Comparison of ENCODE assay signal across 1 cellular context in the genomic region with DNA sequence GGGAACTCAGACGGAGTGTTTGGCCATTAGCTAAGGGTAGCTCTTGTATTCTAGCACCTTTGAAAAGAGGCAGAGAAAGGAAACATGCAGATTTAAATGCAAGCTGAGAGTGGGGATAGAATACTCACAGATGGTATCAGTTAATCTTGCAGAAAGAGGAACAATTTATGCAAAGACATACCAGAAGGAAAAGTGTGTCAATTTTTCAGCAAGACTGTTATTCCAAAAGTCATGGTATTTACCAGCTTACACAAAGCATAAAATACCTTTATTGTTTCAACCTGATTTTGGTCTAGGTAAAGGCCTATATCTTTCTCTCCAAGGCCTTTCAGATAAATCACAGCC.
TF ChIP-seq lines count a peak whose summit lies in the region.

No MANE protein-coding gene starts in this region.

TF ChIP-seq in HepG2, 621 proteins besides CTCF, POLR2A, EP300 and RAD21 (continued from another document):
- TF ChIP-seq, protein P1, sequence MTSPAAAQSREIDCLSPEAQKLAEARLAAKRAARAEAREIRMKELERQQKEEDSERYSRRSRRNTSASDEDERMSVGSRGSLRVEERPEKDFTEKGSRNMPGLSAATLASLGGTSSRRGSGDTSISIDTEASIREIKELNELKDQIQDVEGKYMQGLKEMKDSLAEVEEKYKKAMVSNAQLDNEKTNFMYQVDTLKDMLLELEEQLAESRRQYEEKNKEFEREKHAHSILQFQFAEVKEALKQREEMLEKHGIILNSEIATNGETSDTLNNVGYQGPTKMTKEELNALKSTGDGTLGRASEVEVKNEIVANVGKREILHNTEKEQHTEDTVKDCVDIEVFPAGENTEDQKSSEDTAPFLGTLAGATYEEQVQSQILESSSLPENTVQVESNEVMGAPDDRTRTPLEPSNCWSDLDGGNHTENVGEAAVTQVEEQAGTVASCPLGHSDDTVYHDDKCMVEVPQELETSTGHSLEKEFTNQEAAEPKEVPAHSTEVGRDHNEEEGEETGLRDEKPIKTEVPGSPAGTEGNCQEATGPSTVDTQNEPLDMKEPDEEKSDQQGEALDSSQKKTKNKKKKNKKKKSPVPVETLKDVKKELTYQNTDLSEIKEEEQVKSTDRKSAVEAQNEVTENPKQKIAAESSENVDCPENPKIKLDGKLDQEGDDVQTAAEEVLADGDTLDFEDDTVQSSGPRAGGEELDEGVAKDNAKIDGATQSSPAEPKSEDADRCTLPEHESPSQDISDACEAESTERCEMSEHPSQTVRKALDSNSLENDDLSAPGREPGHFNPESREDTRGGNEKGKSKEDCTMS (CRISPR knock-in tag; conservative IDR thresholded peaks at IDR 0.05), result no peak
- TF ChIP-seq CBFB (CRISPR knock-in tag; IDR thresholded peaks at IDR 0.05) (no peak), TEAD3 (CRISPR knock-in tag; optimal IDR thresholded peaks at IDR 0.05; ENCODE audit: borderline replicate concordance) (no peak), ZNF235 (CRISPR knock-in tag; IDR thresholded peaks at IDR 0.05; ENCODE audit: borderline replicate concordance) (no peak), ZNF3 (CRISPR knock-in tag; IDR thresholded peaks at IDR 0.05) (no peak), PHF20 (CRISPR knock-in tag; IDR thresholded peaks at IDR 0.05) (no peak), HNF4A (CRISPR knock-in tag; IDR thresholded peaks at IDR 0.05) (no peak), TMF1 (CRISPR knock-in tag; IDR thresholded peaks at IDR 0.05; ENCODE audit: low read depth) (no peak), RBM22 (optimal IDR thresholded peaks at IDR 0.05; ENCODE audit: low read length) (no peak)
- TF ChIP-seq, protein P2, sequence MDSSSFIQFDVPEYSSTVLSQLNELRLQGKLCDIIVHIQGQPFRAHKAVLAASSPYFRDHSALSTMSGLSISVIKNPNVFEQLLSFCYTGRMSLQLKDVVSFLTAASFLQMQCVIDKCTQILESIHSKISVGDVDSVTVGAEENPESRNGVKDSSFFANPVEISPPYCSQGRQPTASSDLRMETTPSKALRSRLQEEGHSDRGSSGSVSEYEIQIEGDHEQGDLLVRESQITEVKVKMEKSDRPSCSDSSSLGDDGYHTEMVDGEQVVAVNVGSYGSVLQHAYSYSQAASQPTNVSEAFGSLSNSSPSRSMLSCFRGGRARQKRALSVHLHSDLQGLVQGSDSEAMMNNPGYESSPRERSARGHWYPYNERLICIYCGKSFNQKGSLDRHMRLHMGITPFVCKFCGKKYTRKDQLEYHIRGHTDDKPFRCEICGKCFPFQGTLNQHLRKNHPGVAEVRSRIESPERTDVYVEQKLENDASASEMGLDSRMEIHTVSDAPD (CRISPR knock-in tag; IDR thresholded peaks at IDR 0.05), result no peak
- TF ChIP-seq, protein P3, sequence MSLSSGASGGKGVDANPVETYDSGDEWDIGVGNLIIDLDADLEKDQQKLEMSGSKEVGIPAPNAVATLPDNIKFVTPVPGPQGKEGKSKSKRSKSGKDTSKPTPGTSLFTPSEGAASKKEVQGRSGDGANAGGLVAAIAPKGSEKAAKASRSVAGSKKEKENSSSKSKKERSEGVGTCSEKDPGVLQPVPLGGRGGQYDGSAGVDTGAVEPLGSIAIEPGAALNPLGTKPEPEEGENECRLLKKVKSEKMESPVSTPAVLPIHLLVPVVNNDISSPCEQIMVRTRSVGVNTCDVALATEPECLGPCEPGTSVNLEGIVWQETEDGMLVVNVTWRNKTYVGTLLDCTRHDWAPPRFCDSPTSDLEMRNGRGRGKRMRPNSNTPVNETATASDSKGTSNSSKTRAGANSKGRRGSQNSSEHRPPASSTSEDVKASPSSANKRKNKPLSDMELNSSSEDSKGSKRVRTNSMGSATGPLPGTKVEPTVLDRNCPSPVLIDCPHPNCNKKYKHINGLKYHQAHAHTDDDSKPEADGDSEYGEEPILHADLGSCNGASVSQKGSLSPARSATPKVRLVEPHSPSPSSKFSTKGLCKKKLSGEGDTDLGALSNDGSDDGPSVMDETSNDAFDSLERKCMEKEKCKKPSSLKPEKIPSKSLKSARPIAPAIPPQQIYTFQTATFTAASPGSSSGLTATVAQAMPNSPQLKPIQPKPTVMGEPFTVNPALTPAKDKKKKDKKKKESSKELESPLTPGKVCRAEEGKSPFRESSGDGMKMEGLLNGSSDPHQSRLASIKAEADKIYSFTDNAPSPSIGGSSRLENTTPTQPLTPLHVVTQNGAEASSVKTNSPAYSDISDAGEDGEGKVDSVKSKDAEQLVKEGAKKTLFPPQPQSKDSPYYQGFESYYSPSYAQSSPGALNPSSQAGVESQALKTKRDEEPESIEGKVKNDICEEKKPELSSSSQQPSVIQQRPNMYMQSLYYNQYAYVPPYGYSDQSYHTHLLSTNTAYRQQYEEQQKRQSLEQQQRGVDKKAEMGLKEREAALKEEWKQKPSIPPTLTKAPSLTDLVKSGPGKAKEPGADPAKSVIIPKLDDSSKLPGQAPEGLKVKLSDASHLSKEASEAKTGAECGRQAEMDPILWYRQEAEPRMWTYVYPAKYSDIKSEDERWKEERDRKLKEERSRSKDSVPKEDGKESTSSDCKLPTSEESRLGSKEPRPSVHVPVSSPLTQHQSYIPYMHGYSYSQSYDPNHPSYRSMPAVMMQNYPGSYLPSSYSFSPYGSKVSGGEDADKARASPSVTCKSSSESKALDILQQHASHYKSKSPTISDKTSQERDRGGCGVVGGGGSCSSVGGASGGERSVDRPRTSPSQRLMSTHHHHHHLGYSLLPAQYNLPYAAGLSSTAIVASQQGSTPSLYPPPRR (CRISPR knock-in tag; IDR thresholded peaks at IDR 0.05; ENCODE audit: borderline replicate concordance), result no peak
- TF ChIP-seq, protein P4, sequence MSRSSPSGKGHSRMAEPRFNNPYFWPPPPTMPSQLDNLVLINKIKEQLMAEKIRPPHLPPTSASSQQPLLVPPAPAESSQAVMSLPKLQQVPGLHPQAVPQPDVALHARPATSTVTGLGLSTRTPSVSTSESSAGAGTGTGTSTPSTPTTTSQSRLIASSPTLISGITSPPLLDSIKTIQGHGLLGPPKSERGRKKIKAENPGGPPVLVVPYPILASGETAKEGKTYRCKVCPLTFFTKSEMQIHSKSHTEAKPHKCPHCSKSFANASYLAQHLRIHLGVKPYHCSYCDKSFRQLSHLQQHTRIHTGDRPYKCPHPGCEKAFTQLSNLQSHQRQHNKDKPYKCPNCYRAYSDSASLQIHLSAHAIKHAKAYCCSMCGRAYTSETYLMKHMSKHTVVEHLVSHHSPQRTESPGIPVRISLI (CRISPR knock-in tag; IDR thresholded peaks at IDR 0.05; ENCODE audit: borderline replicate concordance), result no peak
- TF ChIP-seq, protein P5, sequence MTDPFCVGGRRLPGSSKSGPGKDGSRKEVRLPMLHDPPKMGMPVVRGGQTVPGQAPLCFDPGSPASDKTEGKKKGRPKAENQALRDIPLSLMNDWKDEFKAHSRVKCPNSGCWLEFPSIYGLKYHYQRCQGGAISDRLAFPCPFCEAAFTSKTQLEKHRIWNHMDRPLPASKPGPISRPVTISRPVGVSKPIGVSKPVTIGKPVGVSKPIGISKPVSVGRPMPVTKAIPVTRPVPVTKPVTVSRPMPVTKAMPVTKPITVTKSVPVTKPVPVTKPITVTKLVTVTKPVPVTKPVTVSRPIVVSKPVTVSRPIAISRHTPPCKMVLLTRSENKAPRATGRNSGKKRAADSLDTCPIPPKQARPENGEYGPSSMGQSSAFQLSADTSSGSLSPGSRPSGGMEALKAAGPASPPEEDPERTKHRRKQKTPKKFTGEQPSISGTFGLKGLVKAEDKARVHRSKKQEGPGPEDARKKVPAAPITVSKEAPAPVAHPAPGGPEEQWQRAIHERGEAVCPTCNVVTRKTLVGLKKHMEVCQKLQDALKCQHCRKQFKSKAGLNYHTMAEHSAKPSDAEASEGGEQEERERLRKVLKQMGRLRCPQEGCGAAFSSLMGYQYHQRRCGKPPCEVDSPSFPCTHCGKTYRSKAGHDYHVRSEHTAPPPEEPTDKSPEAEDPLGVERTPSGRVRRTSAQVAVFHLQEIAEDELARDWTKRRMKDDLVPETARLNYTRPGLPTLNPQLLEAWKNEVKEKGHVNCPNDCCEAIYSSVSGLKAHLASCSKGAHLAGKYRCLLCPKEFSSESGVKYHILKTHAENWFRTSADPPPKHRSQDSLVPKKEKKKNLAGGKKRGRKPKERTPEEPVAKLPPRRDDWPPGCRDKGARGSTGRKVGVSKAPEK (CRISPR knock-in tag; IDR thresholded peaks at IDR 0.05; ENCODE audit: borderline replicate concordance), result no peak
- TF ChIP-seq, protein P6, sequence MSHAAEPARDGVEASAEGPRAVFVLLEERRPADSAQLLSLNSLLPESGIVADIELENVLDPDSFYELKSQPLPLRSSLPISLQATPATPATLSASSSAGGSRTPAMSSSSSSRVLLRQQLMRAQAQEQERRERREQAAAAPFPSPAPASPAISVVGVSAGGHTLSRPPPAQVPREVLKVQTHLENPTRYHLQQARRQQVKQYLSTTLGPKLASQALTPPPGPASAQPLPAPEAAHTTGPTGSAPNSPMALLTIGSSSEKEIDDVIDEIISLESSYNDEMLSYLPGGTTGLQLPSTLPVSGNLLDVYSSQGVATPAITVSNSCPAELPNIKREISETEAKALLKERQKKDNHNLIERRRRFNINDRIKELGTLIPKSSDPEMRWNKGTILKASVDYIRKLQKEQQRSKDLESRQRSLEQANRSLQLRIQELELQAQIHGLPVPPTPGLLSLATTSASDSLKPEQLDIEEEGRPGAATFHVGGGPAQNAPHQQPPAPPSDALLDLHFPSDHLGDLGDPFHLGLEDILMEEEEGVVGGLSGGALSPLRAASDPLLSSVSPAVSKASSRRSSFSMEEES (CRISPR knock-in tag; IDR thresholded peaks at IDR 0.05), result no peak
